ENCODE assay signal across 23 cellular contexts in genomic region chr12:80192087-80192486, GRCh38.
DNase-seq lines count a peak whose midpoint lies in the region; ATAC-seq and TF ChIP-seq lines count a peak whose summit lies in the region.
"Had no signal": no experiment of that assay in that cellular context is flagged by ENCODE, and none has a peak within 500 bp of the region (broad histone marks: within the 10 kb centered on the region; RNA-seq: fewer than 3 reads in every experiment).

No MANE protein-coding gene starts in this region.

- no peak overlapping the region for H3K4me3 ChIP-seq in left ventricle myocardium inferior
- H3K4me3 ChIP-seq in right atrium auricular region, result no peak overlapping the region
- H3K4me3 ChIP-seq in adipocyte (ENCODE audit: low read length), result no peak overlapping the region
- no peak overlapping the region for H3K4me3 ChIP-seq in iPS-20b (ENCODE audit: low read length)
- H3K4me3 ChIP-seq in aorta (ENCODE audit: low read length in 2 of 2), result no peak overlapping the region
- H3K4me3 ChIP-seq: mucosa of descending colon, suprapubic skin, uterus had no signal

- no peak for DNase-seq in left ventricle myocardium inferior
- DNase-seq in right atrium auricular region (ENCODE audit: low spot score), result no peak
- DNase-seq in adipocyte (ENCODE audit: low read depth), result no peak
- DNase-seq in aorta, result no peak
- DNase-seq in stimulated activated CD4-positive, alpha-beta T cell treated with anti-CD3 and anti-CD28 coated beads, Interleukin-2, amount 100 ng/mL, for 48 hours, result no peak
- DNase-seq: activated CD4-positive, alpha-beta T cell treated with anti-CD3 and anti-CD28 coated beads for 48 hours; BE2C; Caco-2; effector memory CD4-positive, alpha-beta T cell; mucosa of descending colon; NCI-H1048; NCI-H187 treated with DMSO at 0.1 percent for 48 hours; NCI-H2227 treated with DMSO at 0.1 percent for 48 hours; NCI-H774; SHP77; stimulated activated CD4-positive, alpha-beta T cell treated with anti-CD3 and anti-CD28 coated beads, Interleukin-12 subunit alpha, Interleukin-12 subunit beta, amount 100 ng/mL, for 4 hours; T-helper 1 cell; uterus had no signal

- WGBS in aorta, 2 donors, result 58 to 61% methylated on average over 3 of the region's 3 CpGs

- H3K27me3 ChIP-seq in left ventricle myocardium inferior (ENCODE audit: low read depth) (no peaks in the 10 kb centered on the region), right atrium auricular region (no peaks in the 10 kb centered on the region), adipocyte (replicated peaks; ENCODE audit: control insufficient read depth, insufficient read depth, low read length) (no peaks in the 10 kb centered on the region), iPS-20b (ENCODE audit: insufficient read depth, low read length) (no peaks in the 10 kb centered on the region), aorta (ENCODE audit: control insufficient read depth in 1 of 2, insufficient read depth in 2 of 2, low read length in 1 of 2) (no peaks in the 10 kb centered on the region)
- H3K27me3 ChIP-seq: suprapubic skin, uterus had no signal

- intact Hi-C loops in left ventricle myocardium inferior (cut with micrococcal nuclease) (no loop called here), aorta (cut with DNase I) (loop anchor here (2.0 to 10.0 kb wide), 3 partner anchors 79 to 213 kb away; no protein-coding TSS in a partner anchor)

- H3K4me1 ChIP-seq in left ventricle myocardium inferior, result peaks cover 35% of the 10 kb centered on the region
- H3K4me1 ChIP-seq in right atrium auricular region, result peaks cover 0 to 34% of the 10 kb centered on the region in 2 donors
- peaks cover 23% of the 10 kb centered on the region for H3K4me1 ChIP-seq in adipocyte (ENCODE audit: control insufficient read depth, insufficient read depth, low read length)
- H3K4me1 ChIP-seq in iPS-20b (ENCODE audit: insufficient read depth, low read length), result peaks cover 4% of the 10 kb centered on the region; the same call in 1 of the 2 replicates
- peaks cover 0 to under 1% of the 10 kb centered on the region in 2 donors for H3K4me1 ChIP-seq in aorta (ENCODE audit: control insufficient read depth in 1 of 2, insufficient read depth in 2 of 2, low read length in 2 of 2)
- H3K4me1 ChIP-seq: Caco-2, uterus had no signal

- H3K9me3 ChIP-seq in left ventricle myocardium inferior (replicated peaks), result no peaks in the 10 kb centered on the region
- H3K9me3 ChIP-seq in right atrium auricular region, result no peaks in the 10 kb centered on the region
- no peaks in the 10 kb centered on the region for H3K9me3 ChIP-seq in adipocyte (ENCODE audit: control insufficient read depth, low read length)
- no peaks in the 10 kb centered on the region for H3K9me3 ChIP-seq in iPS-20b (ENCODE audit: insufficient read depth, low read depth, low read length)
- H3K9me3 ChIP-seq in aorta (ENCODE audit: control insufficient read depth, low read length), result no peaks in the 10 kb centered on the region
- H3K9me3 ChIP-seq: BE2C, Caco-2, mucosa of descending colon, suprapubic skin, uterus had no signal

- ATAC-seq in aorta (ENCODE audit: low FRiP score) (peak; percentile 41), HG03039 (IDR thresholded peaks at IDR 0.05; ENCODE audit: unreplicated experiment) (no peak), GM21423 (IDR thresholded peaks at IDR 0.05; ENCODE audit: unreplicated experiment) (no peak)
- ATAC-seq: activated T-helper 17 cell treated with anti-CD3 and anti-CD28 coated beads, Interleukin-2, amount 50 U/mL, for 72 hours; mucosa of descending colon had no signal

- TF ChIP-seq CTCF in left ventricle myocardium inferior (IDR thresholded peaks at IDR 0.05; ENCODE audit: borderline replicate concordance) (no peak), right atrium auricular region (IDR thresholded peaks at IDR 0.05) (no peak)

- H3K9ac ChIP-seq in adipocyte (ENCODE audit: low read length), result peak overlapping the region; percentile 41
- 0 out of 2 replicates have a peak overlapping the region, but pooled peaks have one; percentile 17 for H3K9ac ChIP-seq in iPS-20b (ENCODE audit: low read depth, low read length)

- H3K27ac ChIP-seq in left ventricle myocardium inferior (replicated peaks) (peak overlapping the region; percentile 17), right atrium auricular region (peak overlapping the region in 1 of 2 donors; percentile 37), iPS-20b (ENCODE audit: low read length) (no peak overlapping the region), aorta (ENCODE audit: low read depth in 1 of 2, low read length in 2 of 2) (no peak overlapping the region)
- H3K27ac ChIP-seq: suprapubic skin, uterus had no signal

- H3K36me3 ChIP-seq in left ventricle myocardium inferior (no peaks in the 10 kb centered on the region), right atrium auricular region (no peaks in the 10 kb centered on the region), adipocyte (ENCODE audit: control insufficient read depth, insufficient read depth, low read length, severe bottlenecking) (no peaks in the 10 kb centered on the region), iPS-20b (ENCODE audit: insufficient read depth, low read depth, low read length) (no peaks in the 10 kb centered on the region), aorta (ENCODE audit: control insufficient read depth in 1 of 2, insufficient read depth in 2 of 2, low read length in 1 of 2) (no peaks in the 10 kb centered on the region)
- H3K36me3 ChIP-seq: BE2C, suprapubic skin, uterus had no signal
